Comparison of ENCODE assay signal across 8 cellular contexts in the genomic region with DNA sequence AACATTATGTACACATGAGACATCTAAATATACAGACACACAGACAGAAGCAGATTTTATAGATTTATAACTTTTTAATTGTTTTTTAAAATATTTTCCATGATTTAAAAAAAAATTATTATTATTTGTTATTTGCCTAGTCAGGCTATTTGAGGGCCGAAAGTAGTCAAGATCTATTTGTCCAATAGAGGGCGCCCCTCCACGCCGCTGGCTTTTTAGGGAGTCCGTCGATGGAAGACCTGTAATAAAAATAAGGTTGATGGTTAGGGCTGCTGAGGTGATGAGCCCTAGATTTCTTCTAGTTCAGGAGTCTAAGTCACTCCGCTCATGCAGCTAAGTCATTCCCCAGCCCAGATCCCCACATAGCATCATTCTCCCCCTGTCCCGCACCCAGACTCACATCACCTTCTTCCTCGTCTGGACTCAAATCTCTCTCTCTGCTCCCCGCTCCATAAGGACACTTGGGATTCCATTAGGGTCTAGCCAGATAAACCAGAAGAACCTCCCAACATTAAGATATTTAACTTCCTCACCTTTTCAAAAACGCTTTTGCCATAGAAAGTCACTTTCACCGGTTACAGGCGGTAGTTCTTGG. TPM values are rescaled to one million over a fixed set of nuclear protein-coding genes. Genes with fewer than 3 reads are reported as not detected.
DNase-seq lines count a peak whose midpoint lies in the region; ATAC-seq and TF ChIP-seq lines count a peak whose summit lies in the region.

No MANE protein-coding gene starts in this region.

- H3K27me3 ChIP-seq in Caco-2 (replicated peaks; ENCODE audit: control insufficient read depth, insufficient read depth, low read length), result 0 out of 2 replicates have a peak, but pooled peaks cover 1% of the 10 kb centered on the region
- H3K27me3 ChIP-seq in KMS-11 (ENCODE audit: insufficient read depth, low read depth), result no peaks in the 10 kb centered on the region; the same call in 1 of the 2 replicates

- no TSS peak for BruUV-seq in Caco-2 (replicated peaks; lab: Mats Ljungman, UMichigan)

- H3K4me3 ChIP-seq in Caco-2 (ENCODE audit: low read depth, low read length), result no peak overlapping the region
- no peak overlapping the region for H3K4me3 ChIP-seq in KMS-11 (IDR thresholded peaks at IDR 0.05; ENCODE audit: insufficient read depth, low read depth, low read length)
- H3K4me3 ChIP-seq in WI38 (ENCODE audit: low read depth, low read length), result no peak overlapping the region

- H4K20me1 ChIP-seq in KMS-11 (ENCODE audit: insufficient read depth), result no peaks in the 10 kb centered on the region

- H2AFZ ChIP-seq in KMS-11 (ENCODE audit: low read depth), result no peak overlapping the region

- TF ChIP-seq POLR2A in GM18505 (IDR thresholded peaks at IDR 0.05; ENCODE audit: borderline replicate concordance, extremely low read depth, insufficient read depth, insufficient read length), result no peak

- no peak overlapping the region for H3K4me2 ChIP-seq in KMS-11

- no peak for ATAC-seq in GM18505 (IDR thresholded peaks at IDR 0.05; ENCODE audit: unreplicated experiment)

- intact Hi-C loops in Caco-2 (cut with micrococcal nuclease; ENCODE audit: unreplicated experiment), result no loop called here

- no peak overlapping the region for H3K27ac ChIP-seq in KMS-11

- H3K9ac ChIP-seq in KMS-11, result no peak overlapping the region

- H3K36me3 Mint-ChIP-seq in Caco-2 (ENCODE audit: insufficient read depth, unreplicated experiment), result no peaks in the 10 kb centered on the region

- H3K9me3 ChIP-seq in Caco-2, result 0 out of 2 replicates have a peak, but pooled peaks cover 3% of the 10 kb centered on the region

- DNase-seq in Caco-2 (peak; percentile 44 to 55), medulla oblongata (ENCODE audit: extremely low spot score) (peak; percentile 54), HPDE6-E6E7 (ENCODE audit: extremely low spot score) (no peak)
- DNase-seq in central memory CD4-positive, alpha-beta T cell, result peak; percentile 68
- DNase-seq in stimulated activated naive CD4-positive, alpha-beta T cell treated with Interleukin-2 at 50 U/mL for 16 hours (lab: John Stamatoyannopoulos, UW), result peak; percentile 73

- H3K27me3 Mint-ChIP-seq in Caco-2 (ENCODE audit: insufficient read depth, unreplicated experiment), result peaks cover 23% of the 10 kb centered on the region

- no peaks in the 10 kb centered on the region for H3K4me1 ChIP-seq in Caco-2
- peaks cover 58% of the 10 kb centered on the region for H3K4me1 ChIP-seq in KMS-11 (ENCODE audit: low read depth, poor library complexity, severe bottlenecking)

- CTCF ChIA-PET in Caco-2 (lab: Charles Lee), result no interaction called here

- no peaks in the 10 kb centered on the region for H3K4me1 Mint-ChIP-seq in Caco-2 (ENCODE audit: low read depth, unreplicated experiment)

- TF ChIP-seq CTCF in Caco-2 (IDR thresholded peaks at IDR 0.05; ENCODE audit: insufficient read depth in 1 of 2, low read depth in 1 of 2, low read length in 1 of 2, severe bottlenecking in 1 of 2, unreplicated experiment in 1 of 2) (peak; percentile 51 to 63), KMS-11 (conservative IDR thresholded peaks at IDR 0.05; ENCODE audit: low read depth, low read length) (peak; percentile 58), WI38 (IDR thresholded peaks at IDR 0.05; ENCODE audit: low read depth, low read length) (peak; percentile 41)

- H3K36me3 ChIP-seq in Caco-2 (ENCODE audit: control insufficient read depth, insufficient read depth, low read length) (no peaks in the 10 kb centered on the region), KMS-11 (ENCODE audit: insufficient read depth) (no peaks in the 10 kb centered on the region)

- H3K9me3 Mint-ChIP-seq in Caco-2 (ENCODE audit: unreplicated experiment), result no peaks in the 10 kb centered on the region

- no peak overlapping the region for H3K4me3 Mint-ChIP-seq in Caco-2 (ENCODE audit: unreplicated experiment)

- POLR2A ChIA-PET in Caco-2 (lab: Charles Lee), result no interaction called here

- H3K27ac Mint-ChIP-seq in Caco-2 (ENCODE audit: unreplicated experiment), result no peak overlapping the region

- H3K79me2 ChIP-seq in KMS-11 (ENCODE audit: insufficient read depth, low read depth), result no peaks in the 10 kb centered on the region

RNA-seq across cellular contexts. Expression of gene CEACAM21, which starts 33.9 kb away (rescaled TPM):
- total RNA-seq in Caco-2 (2022), result not detected in 2 replicates
